ENCODE assay signal across 8 cellular contexts in the genomic region with DNA sequence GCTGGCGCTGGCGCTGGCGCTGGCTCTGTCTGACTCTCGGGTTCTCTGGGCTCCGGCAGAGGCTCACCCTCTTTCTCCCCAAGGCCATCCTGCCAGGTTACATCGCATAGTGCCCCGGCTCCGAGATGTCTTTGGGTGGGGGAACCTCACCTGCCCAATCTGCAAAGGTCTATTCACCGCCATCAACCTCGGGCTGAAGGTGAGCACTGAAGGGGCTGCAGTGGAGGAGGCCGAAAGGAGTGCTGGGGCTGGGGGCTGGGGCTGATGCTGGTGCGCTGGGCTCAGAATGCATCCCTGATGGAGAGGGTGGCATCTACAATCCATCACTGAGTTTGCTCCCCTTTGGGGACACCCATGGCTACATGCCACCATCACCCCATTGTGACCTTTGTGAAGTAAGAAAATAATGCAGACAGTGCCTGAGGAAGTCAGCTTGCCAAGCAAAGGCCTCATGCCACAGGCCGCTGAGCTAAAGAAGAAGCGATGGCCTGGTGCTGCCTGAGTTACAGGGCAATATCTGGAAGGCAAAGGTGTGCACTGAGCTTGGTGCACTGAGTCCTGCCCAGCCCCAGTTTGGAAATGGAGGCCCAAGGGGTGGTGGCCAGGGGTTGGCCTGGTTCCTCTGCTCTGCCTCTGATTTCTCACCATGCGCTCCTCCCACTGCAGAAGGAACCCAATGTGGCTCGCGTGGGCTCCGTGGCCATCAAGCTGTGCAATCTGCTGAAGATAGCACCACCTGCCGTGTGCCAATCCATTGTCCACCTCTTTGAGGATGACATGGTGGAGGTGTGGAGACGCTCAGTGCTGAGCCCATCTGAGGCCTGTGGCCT. TPM values are rescaled to one million over a fixed set of nuclear protein-coding genes. Genes with fewer than 3 reads are reported as not detected.
DNase-seq lines count a peak whose midpoint lies in the region; FAIRE-seq and TF ChIP-seq lines count a peak whose summit lies in the region.

No MANE protein-coding gene starts in this region.

- H3K4me1 ChIP-seq in right atrium auricular region (peaks cover 0 to 22% of the 10 kb centered on the region in 2 donors), smooth muscle cell (ENCODE audit: low read depth) (peaks cover 9% of the 10 kb centered on the region)

- H3K36me3 ChIP-seq in H7 (replicated peaks; ENCODE audit: control insufficient read depth, insufficient read depth, low read length) = no peaks in the 10 kb centered on the region; the same call in 1 of the 2 replicates
- H3K36me3 ChIP-seq in WERI-Rb-1 = no peaks in the 10 kb centered on the region
- peaks cover 30% of the 10 kb centered on the region for H3K36me3 ChIP-seq in right atrium auricular region
- H3K36me3 ChIP-seq in smooth muscle cell (ENCODE audit: low read depth) = no peaks in the 10 kb centered on the region

- no peaks in the 10 kb centered on the region for H4K20me1 ChIP-seq in smooth muscle cell (ENCODE audit: low read depth)

- no peaks in the 10 kb centered on the region for H3K9me3 ChIP-seq in WERI-Rb-1 (ENCODE audit: severe bottlenecking)
- H3K9me3 ChIP-seq in right atrium auricular region = no peaks in the 10 kb centered on the region
- H3K9me3 ChIP-seq in smooth muscle cell (replicated peaks; ENCODE audit: low read depth) = no peaks in the 10 kb centered on the region

- no peak for DNase-seq in H7
- no peak for DNase-seq in WERI-Rb-1
- DNase-seq in right atrium auricular region (ENCODE audit: low spot score) = no peak
- no peak for DNase-seq in smooth muscle cell (lab: John Stamatoyannopoulos, UW; ENCODE audit: unreplicated experiment)
- DNase-seq in pons (ENCODE audit: low spot score) = no peak
- no peak for DNase-seq in iPS-NIHi11 (ENCODE audit: low spot score)
- DNase-seq in RPMI8226 = no peak
- no peak for DNase-seq in GM12891 (ENCODE audit: insufficient read length, low spot score)

- peak overlapping the region; percentile 31 for H2AFZ ChIP-seq in smooth muscle cell (ENCODE audit: low read depth)

- peak overlapping the region; percentile 73 for H3K27ac ChIP-seq in WERI-Rb-1
- H3K27ac ChIP-seq in right atrium auricular region = peak overlapping the region; percentile 92 to 94
- peak overlapping the region; percentile 89 for H3K27ac ChIP-seq in smooth muscle cell (ENCODE audit: low read depth)

- H3K27me3 ChIP-seq in H7 (ENCODE audit: control insufficient read depth, insufficient read depth, low read length) (peaks cover 4% of the 10 kb centered on the region), WERI-Rb-1 (ENCODE audit: insufficient read depth, low read depth, severe bottlenecking) (no peaks in the 10 kb centered on the region), right atrium auricular region (no peaks in the 10 kb centered on the region), smooth muscle cell (ENCODE audit: low read depth) (no peaks in the 10 kb centered on the region)

- TF ChIP-seq CTCF in WERI-Rb-1 (IDR thresholded peaks at IDR 0.05; ENCODE audit: low read depth, low read length) (no peak), right atrium auricular region (IDR thresholded peaks at IDR 0.05) (no peak), smooth muscle cell (IDR thresholded peaks at IDR 0.05; ENCODE audit: borderline replicate concordance, insufficient read depth, poor library complexity, severe bottlenecking) (no peak)

- no peaks in the 10 kb centered on the region for H3K79me2 ChIP-seq in smooth muscle cell (ENCODE audit: low read depth)

- peak overlapping the region; percentile 74 for H3K4me3 ChIP-seq in H7 (ENCODE audit: insufficient read depth, low read depth, low read length)
- peak overlapping the region; percentile 67 for H3K4me3 ChIP-seq in WERI-Rb-1 (ENCODE audit: low read depth, low read length)
- H3K4me3 ChIP-seq in right atrium auricular region = peak overlapping the region; percentile 86 to 92
- H3K4me3 ChIP-seq in smooth muscle cell = peak overlapping the region; percentile 75

- FAIRE-seq in GM12891 (lab: Jason Lieb, UNC) = no peak

- 56% methylated on average over 20 of the region's 20 CpGs for WGBS in smooth muscle cell (ENCODE audit: low lambda C conversion rate)

- H3K4me2 ChIP-seq in smooth muscle cell = peak overlapping the region; percentile 93

- H3K9ac ChIP-seq in smooth muscle cell (ENCODE audit: low read depth) = peak overlapping the region; percentile 82

- H3F3A ChIP-seq in smooth muscle cell (ENCODE audit: low read depth) = no peaks in the 10 kb centered on the region

- TF ChIP-seq POLR2A in GM12891 (IDR thresholded peaks at IDR 0.05; ENCODE audit: low read depth, low read length) = no peak

TF ChIP-seq in GM12891, 5 proteins besides CTCF, POLR2A, EP300 and RAD21:
- TF ChIP-seq TAF1 (IDR thresholded peaks at IDR 0.05; ENCODE audit: low read depth, low read length) = no peak
- no peak for TF ChIP-seq PAX5 (IDR thresholded peaks at IDR 0.05; ENCODE audit: insufficient read depth, low read length, severe bottlenecking)
- no peak for TF ChIP-seq SPI1 (IDR thresholded peaks at IDR 0.05; ENCODE audit: low read depth, low read length)
- TF ChIP-seq POU2F2 (IDR thresholded peaks at IDR 0.05; ENCODE audit: low read depth, low read length) = no peak
- TF ChIP-seq POLR2AphosphoS5 (IDR thresholded peaks at IDR 0.05; ENCODE audit: low read depth, low read length) = no peak

RNA-seq across cellular contexts. Expression of gene SMPD1, which starts 0.7 kb away (rescaled TPM):
- total RNA-seq in H7 (2014; rRNA removed; shearing (Covaris generic)) = 6.2 and 13.3 TPM in 2 replicates
- total RNA-seq in right atrium auricular region (10 to 100 TPM; 44.5 to 71.7 TPM), smooth muscle cell (40.2 and 57.3 TPM in 2 replicates)
- 50.0 and 56.6 TPM in 2 replicates for polyA plus RNA-seq in smooth muscle cell
- 11.8 TPM for polyA plus RNA-seq in GM12891 (2012; ENCODE audit: low read depth, missing spikeins)

RNA-seq across cellular contexts. Expression of gene APBB1, which starts 28.0 kb away (rescaled TPM):
- 42.5 and 57.2 TPM in 2 replicates for total RNA-seq in H7 (2014; rRNA removed; shearing (Covaris generic))
- total RNA-seq in right atrium auricular region = 10 to 100 TPM; 79.8 to 80.9 TPM
- 31.1 and 36.7 TPM in 2 replicates for total RNA-seq in smooth muscle cell
- polyA plus RNA-seq in smooth muscle cell = 59.2 and 64.2 TPM in 2 replicates
- 16.0 TPM for polyA plus RNA-seq in GM12891 (2012; ENCODE audit: low read depth, missing spikeins)

RNA-seq across cellular contexts. Expression of gene HPX, which starts 49.9 kb away (rescaled TPM):
- total RNA-seq in H7 (2014; rRNA removed; shearing (Covaris generic)) = 3.2 TPM in 1 of 2 replicates, not detected in the other
- total RNA-seq in right atrium auricular region (under 1 TPM in 1 of 2 donors, not detected in 1; 0.20 TPM), smooth muscle cell (0.40 and 3.5 TPM in 2 replicates)
- 1.1 and 2.6 TPM in 2 replicates for polyA plus RNA-seq in smooth muscle cell
- polyA plus RNA-seq in GM12891 (2012; ENCODE audit: low read depth, missing spikeins) = 11.3 TPM
